ENCODE assay signal across 30 cellular contexts in the genomic region with DNA sequence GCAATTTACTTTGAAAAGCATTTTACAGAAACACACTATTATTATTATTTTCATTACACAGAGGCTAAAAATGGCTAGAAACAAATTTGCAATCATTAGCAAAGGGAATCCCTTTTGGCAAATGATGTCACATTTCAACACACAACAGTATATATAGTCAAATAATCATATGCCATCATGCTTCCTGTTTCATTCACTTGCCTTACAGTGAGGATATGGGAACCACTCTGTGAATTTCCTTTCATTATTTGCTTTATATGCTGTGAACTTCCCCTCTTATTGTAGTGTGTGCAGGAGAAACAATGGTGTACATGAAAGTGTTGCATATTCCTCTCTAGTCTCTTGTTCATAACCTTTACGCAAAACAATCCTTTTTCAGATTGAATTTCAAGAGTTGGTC.
"Had no signal": no experiment of that assay in that cellular context is flagged by ENCODE, and none has a peak within 500 bp of the region (broad histone marks: within the 10 kb centered on the region; RNA-seq: fewer than 3 reads in every experiment).

No MANE protein-coding gene starts in this region.

- H3K36me3 ChIP-seq: colonic mucosa, esophagus squamous epithelium, gastrocnemius medialis, neutrophil, ovary, uterus had no signal

- FAIRE-seq: keratinocyte had no signal

- H2AFZ ChIP-seq: hepatocyte had no signal

- H3K27ac ChIP-seq: colonic mucosa, epithelial cell of prostate, esophagus squamous epithelium, gastrocnemius medialis, hepatocyte, neutrophil, ovary, uterus had no signal

- H3K27me3 ChIP-seq: colonic mucosa, esophagus squamous epithelium, gastrocnemius medialis, hepatocyte, neutrophil, ovary, uterus had no signal

- H3K4me1 ChIP-seq: colonic mucosa, esophagus squamous epithelium, gastrocnemius medialis, uterus had no signal

- H3K79me2 ChIP-seq: hepatocyte had no signal

- ATAC-seq: activated CD8-positive, alpha-beta T cell treated with anti-CD3 and anti-CD28 coated beads for 36 hours; activated naive CD8-positive, alpha-beta T cell treated with anti-CD3 and anti-CD28 coated beads, Interleukin-2, amount 50 U/mL, for 24 hours; activated T-cell treated with anti-CD3 and anti-CD28 coated beads, Interleukin-2, amount 50 U/mL, for 4 hours; activated T-helper 17 cell treated with anti-CD3 and anti-CD28 coated beads, Interleukin-2, amount 50 U/mL, for 72 hours; gastrocnemius medialis; left cardiac atrium; stimulated activated memory B cell treated with anti-CD40 and anti-IgM and Interleukin-4, amounts not matched to agents 10 μg/mL and 1 μg/mL and 100 μg/mL, for 72 hours; stimulated activated naive CD8-positive, alpha-beta T cell treated with anti-CD3 and anti-CD28 coated beads, Interleukin-15, amount 100 ng/mL, for 72 hours; WTC11 had no signal

- DNase-seq: activated CD4-positive, alpha-beta T cell treated with anti-CD3 and anti-CD28 coated beads, Interleukin-2, amount 50 U/mL, for 1 hour; activated CD8-positive, alpha-beta T cell treated with anti-CD3 and anti-CD28 coated beads for 36 hours; activated gamma-delta T cell treated with Interleukin-2 at 50 U/mL for 16 hours; activated naive CD4-positive, alpha-beta T cell treated with anti-CD3 and anti-CD28 coated beads, Interleukin-2, amount 50 U/mL, for 16 hours; activated naive CD8-positive, alpha-beta T cell treated with anti-CD3 and anti-CD28 coated beads, Interleukin-2, amount 50 U/mL, for 24 hours; activated T-cell treated with anti-CD3 and anti-CD28 coated beads, Interleukin-2, amount 50 U/mL, for 4 hours; anterior cingulate cortex; cerebellar nuclear complex; colonic mucosa; esophagus squamous epithelium; gastrocnemius medialis; left cardiac atrium; naive B cell; nephron progenitor cell; ovary; stimulated activated CD4-positive, alpha-beta T cell treated with anti-CD3 and anti-CD28 coated beads, Interleukin-1b, Interleukin-23, amount 100 ng/mL, for 48 hours; stimulated activated CD4-positive, alpha-beta T cell treated with anti-CD3 and anti-CD28 coated beads, Interleukin-4, amount 100 ng/mL, for 4 hours; stimulated activated CD8-positive, alpha-beta memory T cell treated with anti-CD3 and anti-CD28 coated beads, Interleukin-4, amount 100 ng/mL, for 48 hours; stimulated activated naive CD8-positive, alpha-beta T cell treated with anti-CD3 and anti-CD28 coated beads, Interleukin-15, amount 100 ng/mL, for 72 hours; substantia nigra; T-helper 2 cell; uterus had no signal

- H3K4me2 ChIP-seq: hepatocyte, smooth muscle cell had no signal

- H3K9me3 ChIP-seq: colonic mucosa, esophagus squamous epithelium, gastrocnemius medialis, neutrophil, ovary, uterus had no signal

- H3K4me3 ChIP-seq: colonic mucosa, esophagus squamous epithelium, gastrocnemius medialis, hepatocyte, ovary, smooth muscle cell, uterus had no signal
